Comparison of ENCODE assay signal across 16 cellular contexts in genomic region chr11:119789766-119790407, GRCh38.
"Had no signal": no experiment of that assay in that cellular context is flagged by ENCODE, and none has a peak within 500 bp of the region (broad histone marks: within the 10 kb centered on the region; RNA-seq: fewer than 3 reads in every experiment).

No MANE protein-coding gene starts in this region.

- H3K27me3 ChIP-seq: ascending aorta had no signal

- H3K9me3 ChIP-seq: ascending aorta, left lung, prostate gland had no signal

- H3K4me3 ChIP-seq: ascending aorta, left lung, prostate gland, skin epidermis had no signal

- H3K4me1 ChIP-seq: ascending aorta, left lung, prostate gland had no signal

- DNase-seq: activated CD4-positive, alpha-beta T cell treated with anti-CD3 and anti-CD28 coated beads, Interleukin-2, amount 10 ng/mL, durations not matched to agents 7 days and 5 days; activated CD8-positive, alpha-beta memory T cell treated with anti-CD3 and anti-CD28 coated beads, Interleukin-2, amount 50 U/mL, for 4 hours; activated CD8-positive, alpha-beta T cell treated with anti-CD3 and anti-CD28 coated beads, Interleukin-2, amount 10 ng/mL, durations not matched to agents 7 days and 5 days; activated T-cell treated with anti-CD3 and anti-CD28 coated beads, Interleukin-2, amount 50 U/mL, for 4 hours; effector CD4-positive, alpha-beta T cell; head of caudate nucleus; mammary epithelial cell; midbrain; right cardiac atrium; stimulated activated CD4-positive, alpha-beta T cell treated with anti-CD3 and anti-CD28 coated beads, Interleukin-4, amount 100 ng/mL, for 1 hour; stimulated activated naive CD8-positive, alpha-beta T cell treated with anti-CD3 and anti-CD28 coated beads, Interleukin-15, amount 100 ng/mL, for 72 hours; trophoblast cell had no signal

- H3K36me3 ChIP-seq: ascending aorta, left lung, prostate gland had no signal

- ATAC-seq: activated CD8-positive, alpha-beta T cell treated with anti-CD3 and anti-CD28 coated beads, Interleukin-2, amount 10 ng/mL, durations not matched to agents 7 days and 5 days; activated T-cell treated with anti-CD3 and anti-CD28 coated beads, Interleukin-2, amount 50 U/mL, for 4 hours; left lung; right cardiac atrium; stimulated activated naive CD8-positive, alpha-beta T cell treated with anti-CD3 and anti-CD28 coated beads, Interleukin-15, amount 100 ng/mL, for 72 hours had no signal

- H3K27ac ChIP-seq: ascending aorta, left lung, prostate gland, skin epidermis had no signal
